Comparison of ENCODE assay signal across 38 cellular contexts in genomic region chr16:79139799-79140198, GRCh38.
"Had no signal": no experiment of that assay in that cellular context is flagged by ENCODE, and none has a peak within 500 bp of the region (broad histone marks: within the 10 kb centered on the region; RNA-seq: fewer than 3 reads in every experiment).

No MANE protein-coding gene starts in this region.

- H3K4me1 ChIP-seq: adrenal gland, ascending aorta, body of pancreas, breast epithelium had no signal

- H3K36me3 ChIP-seq: adrenal gland, ascending aorta, brain microvascular endothelial cell, breast epithelium, cardiac muscle cell had no signal

- H3K9me3 ChIP-seq: adrenal gland, ascending aorta, body of pancreas, breast epithelium had no signal

- H3K27me3 ChIP-seq: adrenal gland, ascending aorta, body of pancreas, brain microvascular endothelial cell, breast epithelium, cardiac muscle cell had no signal

- H3K4me1 Mint-ChIP-seq: activated naive CD4-positive, alpha-beta T cell treated with anti-CD3 and anti-CD28 coated beads, Interleukin-2, amount 10 ng/mL, durations not matched to agents 7 days and 5 days; activated naive CD4-positive, alpha-beta T cell treated with anti-CD3 and anti-CD28 coated beads, Interleukin-2, amount 50 U/mL, for 24 hours; activated naive CD8-positive, alpha-beta T cell treated with anti-CD3 and anti-CD28 coated beads for 36 hours; activated naive CD8-positive, alpha-beta T cell treated with anti-CD3 and anti-CD28 coated beads, Interleukin-2, amount 10 ng/mL, durations not matched to agents 7 days and 5 days; activated naive CD8-positive, alpha-beta T cell treated with anti-CD3 and anti-CD28 coated beads, Interleukin-2, amount 50 U/mL, for 24 hours; activated T-helper 17 cell treated with anti-CD3 and anti-CD28 coated beads, Interleukin-2, amount 50 U/mL, for 72 hours; central memory CD8-positive, alpha-beta T cell had no signal

- H3K27ac Mint-ChIP-seq: activated naive CD4-positive, alpha-beta T cell treated with anti-CD3 and anti-CD28 coated beads for 36 hours; activated naive CD4-positive, alpha-beta T cell treated with anti-CD3 and anti-CD28 coated beads, Interleukin-2, amount 10 ng/mL, durations not matched to agents 7 days and 5 days; activated naive CD4-positive, alpha-beta T cell treated with anti-CD3 and anti-CD28 coated beads, Interleukin-2, amount 50 U/mL, for 24 hours; activated naive CD4-positive, alpha-beta T cell treated with anti-CD3 and anti-CD28 coated beads, Interleukin-2, amount 50 U/mL, for 72 hours; activated naive CD8-positive, alpha-beta T cell; activated naive CD8-positive, alpha-beta T cell treated with anti-CD3 and anti-CD28 coated beads for 36 hours; activated naive CD8-positive, alpha-beta T cell treated with anti-CD3 and anti-CD28 coated beads, Interleukin-2, amount 10 ng/mL, durations not matched to agents 7 days and 5 days; activated naive CD8-positive, alpha-beta T cell treated with anti-CD3 and anti-CD28 coated beads, Interleukin-2, amount 50 U/mL, for 24 hours; activated T-cell treated with anti-CD3 and anti-CD28 coated beads, Interleukin-2, amount 50 U/mL, for 24 hours; activated T-cell treated with anti-CD3 and anti-CD28 coated beads, Interleukin-2, amount 50 U/mL, for 72 hours; activated T-helper 1 cell treated with anti-CD3 and anti-CD28 coated beads, Interleukin-12 subunit alpha, Interleukin-12 subunit beta, Interleukin-2, Interleukin-4 antibody, amounts not matched to agents 30 ng/mL and 10 ng/mL and 1 ng/mL, durations not matched to agents 14 hours and 24 hours and 36 hours; activated T-helper 17 cell treated with anti-CD3 and anti-CD28 coated beads, Interleukin-2, amount 50 U/mL, for 72 hours; activated T-helper 2 cell treated with anti-CD3 and anti-CD28 coated beads, Interferon-gamma antibody, Interleukin-2, Interleukin-4, amounts not matched to agents 10 μg/mL and 5 μg/mL and 100 μg/mL, durations not matched to agents 14 hours and 24 hours and 36 hours had no signal

- H3K36me3 Mint-ChIP-seq: activated naive CD4-positive, alpha-beta T cell treated with anti-CD3 and anti-CD28 coated beads, Interleukin-2, amount 10 ng/mL, durations not matched to agents 7 days and 5 days; activated naive CD4-positive, alpha-beta T cell treated with anti-CD3 and anti-CD28 coated beads, Interleukin-2, amount 50 U/mL, for 24 hours; activated naive CD4-positive, alpha-beta T cell treated with anti-CD3 and anti-CD28 coated beads, Interleukin-2, amount 50 U/mL, for 72 hours; activated naive CD8-positive, alpha-beta T cell; activated naive CD8-positive, alpha-beta T cell treated with anti-CD3 and anti-CD28 coated beads for 36 hours; brain had no signal

- DNase-seq: activated effector memory CD4-positive, alpha-beta T cell treated with anti-CD3 and anti-CD28 coated beads, Interleukin-2, amount 50 U/mL, for 16 hours; activated effector memory CD4-positive, alpha-beta T cell treated with Interleukin-2 at 50 U/mL for 16 hours; activated gamma-delta T cell; activated gamma-delta T cell treated with Interleukin-2 at 50 U/mL for 16 hours; activated naive CD4-positive, alpha-beta T cell; activated naive CD4-positive, alpha-beta T cell treated with anti-CD3 and anti-CD28 coated beads for 36 hours; activated naive CD4-positive, alpha-beta T cell treated with anti-CD3 and anti-CD28 coated beads, Interleukin-2, amount 10 ng/mL, durations not matched to agents 7 days and 5 days; activated naive CD4-positive, alpha-beta T cell treated with anti-CD3 and anti-CD28 coated beads, Interleukin-2, amount 50 U/mL, for 16 hours; activated naive CD4-positive, alpha-beta T cell treated with Interleukin-2 at 50 U/mL for 16 hours; activated naive CD8-positive, alpha-beta T cell treated with anti-CD3 and anti-CD28 coated beads for 36 hours; activated naive CD8-positive, alpha-beta T cell treated with anti-CD3 and anti-CD28 coated beads, Interleukin-2, amount 10 ng/mL, durations not matched to agents 7 days and 5 days; activated naive CD8-positive, alpha-beta T cell treated with anti-CD3 and anti-CD28 coated beads, Interleukin-2, amount 50 U/mL, for 24 hours; activated T-cell treated with anti-CD3 and anti-CD28 coated beads, Interleukin-2, amount 50 U/mL, for 1 hour; activated T-cell treated with anti-CD3 and anti-CD28 coated beads, Interleukin-2, amount 50 U/mL, for 24 hours; activated T-cell treated with anti-CD3 and anti-CD28 coated beads, Interleukin-2, amount 50 U/mL, for 4 hours; activated T-cell treated with anti-CD3 and anti-CD28 coated beads, Interleukin-2, amount 50 U/mL, for 48 hours; activated T-cell treated with anti-CD3 and anti-CD28 coated beads, Interleukin-2, amount 50 U/mL, for 72 hours; adrenal gland; amniotic stem cell; amygdala; anterior cingulate cortex; aorta; body of pancreas; brain microvascular endothelial cell; caudate nucleus; central memory CD4-positive, alpha-beta T cell; cerebellar nuclear complex had no signal

- H3K27ac ChIP-seq: adrenal gland, ascending aorta, body of pancreas, brain microvascular endothelial cell, breast epithelium, cardiac muscle cell had no signal

- H3K4me3 ChIP-seq: adrenal gland, ascending aorta, body of pancreas, breast epithelium, cardiac muscle cell had no signal

- ATAC-seq: activated naive CD4-positive, alpha-beta T cell treated with anti-CD3 and anti-CD28 coated beads, Interleukin-2, amount 50 U/mL, for 72 hours; activated naive CD8-positive, alpha-beta T cell treated with anti-CD3 and anti-CD28 coated beads, Interleukin-2, amount 50 U/mL, for 24 hours; activated T-cell treated with anti-CD3 and anti-CD28 coated beads, Interleukin-2, amount 50 U/mL, for 4 hours; activated T-cell treated with anti-CD3 and anti-CD28 coated beads, Interleukin-2, amount 50 U/mL, for 72 hours; activated T-helper 17 cell treated with anti-CD3 and anti-CD28 coated beads, Interleukin-2, amount 50 U/mL, for 72 hours; body of pancreas had no signal

- H3K4me3 Mint-ChIP-seq: activated naive CD4-positive, alpha-beta T cell treated with anti-CD3 and anti-CD28 coated beads for 36 hours; activated naive CD4-positive, alpha-beta T cell treated with anti-CD3 and anti-CD28 coated beads, Interleukin-2, amount 10 ng/mL, durations not matched to agents 7 days and 5 days; activated naive CD4-positive, alpha-beta T cell treated with anti-CD3 and anti-CD28 coated beads, Interleukin-2, amount 50 U/mL, for 24 hours; activated naive CD8-positive, alpha-beta T cell; activated naive CD8-positive, alpha-beta T cell treated with anti-CD3 and anti-CD28 coated beads for 36 hours; activated naive CD8-positive, alpha-beta T cell treated with anti-CD3 and anti-CD28 coated beads, Interleukin-2, amount 10 ng/mL, durations not matched to agents 7 days and 5 days; activated naive CD8-positive, alpha-beta T cell treated with anti-CD3 and anti-CD28 coated beads, Interleukin-2, amount 50 U/mL, for 24 hours; activated T-cell treated with anti-CD3 and anti-CD28 coated beads, Interleukin-2, amount 50 U/mL, for 24 hours; activated T-cell treated with anti-CD3 and anti-CD28 coated beads, Interleukin-2, amount 50 U/mL, for 4 hours; activated T-cell treated with anti-CD3 and anti-CD28 coated beads, Interleukin-2, amount 50 U/mL, for 72 hours; activated T-helper 1 cell treated with anti-CD3 and anti-CD28 coated beads, Interleukin-12 subunit alpha, Interleukin-12 subunit beta, Interleukin-2, Interleukin-4 antibody, amounts not matched to agents 30 ng/mL and 10 ng/mL and 1 ng/mL, durations not matched to agents 14 hours and 24 hours and 36 hours; activated T-helper 17 cell treated with anti-CD3 and anti-CD28 coated beads, Interleukin-2, amount 50 U/mL, for 72 hours; brain; central memory CD8-positive, alpha-beta T cell had no signal

- H3K27me3 Mint-ChIP-seq: activated naive CD4-positive, alpha-beta T cell treated with anti-CD3 and anti-CD28 coated beads, Interleukin-2, amount 50 U/mL, for 24 hours; activated naive CD8-positive, alpha-beta T cell; activated naive CD8-positive, alpha-beta T cell treated with anti-CD3 and anti-CD28 coated beads for 36 hours; activated naive CD8-positive, alpha-beta T cell treated with anti-CD3 and anti-CD28 coated beads, Interleukin-2, amount 50 U/mL, for 24 hours; activated T-cell treated with anti-CD3 and anti-CD28 coated beads, Interleukin-2, amount 50 U/mL, for 24 hours; activated T-helper 17 cell treated with anti-CD3 and anti-CD28 coated beads, Interleukin-2, amount 50 U/mL, for 72 hours; brain; central memory CD8-positive, alpha-beta T cell had no signal

- H3K9me3 Mint-ChIP-seq: activated naive CD4-positive, alpha-beta T cell treated with anti-CD3 and anti-CD28 coated beads for 36 hours; activated naive CD4-positive, alpha-beta T cell treated with anti-CD3 and anti-CD28 coated beads, Interleukin-2, amount 10 ng/mL, durations not matched to agents 7 days and 5 days; activated naive CD4-positive, alpha-beta T cell treated with anti-CD3 and anti-CD28 coated beads, Interleukin-2, amount 50 U/mL, for 24 hours; activated naive CD4-positive, alpha-beta T cell treated with anti-CD3 and anti-CD28 coated beads, Interleukin-2, amount 50 U/mL, for 72 hours; activated naive CD8-positive, alpha-beta T cell treated with anti-CD3 and anti-CD28 coated beads for 36 hours; activated naive CD8-positive, alpha-beta T cell treated with anti-CD3 and anti-CD28 coated beads, Interleukin-2, amount 10 ng/mL, durations not matched to agents 7 days and 5 days; activated naive CD8-positive, alpha-beta T cell treated with anti-CD3 and anti-CD28 coated beads, Interleukin-2, amount 50 U/mL, for 24 hours; activated T-cell treated with anti-CD3 and anti-CD28 coated beads, Interleukin-2, amount 50 U/mL, for 24 hours; activated T-cell treated with anti-CD3 and anti-CD28 coated beads, Interleukin-2, amount 50 U/mL, for 4 hours; activated T-cell treated with anti-CD3 and anti-CD28 coated beads, Interleukin-2, amount 50 U/mL, for 72 hours; activated T-helper 1 cell treated with anti-CD3 and anti-CD28 coated beads, Interleukin-12 subunit alpha, Interleukin-12 subunit beta, Interleukin-2, Interleukin-4 antibody, amounts not matched to agents 30 ng/mL and 10 ng/mL and 1 ng/mL, durations not matched to agents 14 hours and 24 hours and 36 hours; activated T-helper 17 cell treated with anti-CD3 and anti-CD28 coated beads, Interleukin-2, amount 50 U/mL, for 72 hours; activated T-helper 2 cell treated with anti-CD3 and anti-CD28 coated beads, Interferon-gamma antibody, Interleukin-2, Interleukin-4, amounts not matched to agents 10 μg/mL and 5 μg/mL and 100 μg/mL, durations not matched to agents 14 hours and 24 hours and 36 hours; brain; central memory CD8-positive, alpha-beta T cell had no signal
